ENCODE assay signal across 20 cellular contexts in the genomic region with DNA sequence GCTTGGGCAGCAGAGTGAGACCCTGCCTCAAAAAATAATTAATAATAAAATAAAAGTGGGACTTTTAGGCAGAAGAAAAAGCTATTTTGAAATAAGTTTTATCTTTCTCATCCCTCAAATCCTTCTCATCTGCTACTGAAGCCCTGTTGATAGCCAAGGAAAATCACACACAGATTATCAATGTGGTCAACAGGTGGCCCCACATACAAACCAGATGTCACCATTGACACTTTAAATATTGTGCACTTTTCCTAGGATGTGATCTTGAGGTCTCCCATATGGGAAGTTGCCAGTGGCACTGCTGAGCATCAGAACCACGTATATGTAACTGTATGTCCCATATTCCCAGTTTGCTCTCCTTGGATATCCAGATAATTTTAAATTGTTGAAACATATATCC.
"Had no signal": no experiment of that assay in that cellular context is flagged by ENCODE, and none has a peak within 500 bp of the region (broad histone marks: within the 10 kb centered on the region; RNA-seq: fewer than 3 reads in every experiment).

No MANE protein-coding gene starts in this region.

- ATAC-seq: gastrocnemius medialis; natural killer cell treated with Interleukin-12 subunit alpha and Interleukin-12 subunit beta and Interleukin-15 and Interleukin-18, amount 100 ng/mL, for 72 hours; pancreas; psoas muscle had no signal

- H3K4me1 ChIP-seq: esophagus squamous epithelium, gastrocnemius medialis, pancreas, psoas muscle, right atrium auricular region had no signal

- H3K9me3 Mint-ChIP-seq: activated T-cell treated with anti-CD3 and anti-CD28 coated beads, Interleukin-2, amount 50 U/mL, for 24 hours; activated T-helper 2 cell treated with anti-CD3 and anti-CD28 coated beads, Interferon-gamma antibody, Interleukin-2, Interleukin-4, amounts not matched to agents 10 μg/mL and 5 μg/mL and 100 μg/mL, durations not matched to agents 14 hours and 24 hours and 36 hours; memory B cell; natural killer cell treated with Interleukin-12 subunit alpha and Interleukin-12 subunit beta and Interleukin-15 and Interleukin-18, amount 100 ng/mL, for 72 hours; type B pancreatic cell had no signal

- H3K27ac ChIP-seq: coronary artery, esophagus squamous epithelium, gastrocnemius medialis, pancreas, psoas muscle, right atrium auricular region, thoracic aorta had no signal

- H3K27me3 ChIP-seq: esophagus squamous epithelium, gastrocnemius medialis, pancreas, right atrium auricular region had no signal

- H3K27ac Mint-ChIP-seq: activated naive CD8-positive, alpha-beta T cell; activated T-cell treated with anti-CD3 and anti-CD28 coated beads, Interleukin-2, amount 50 U/mL, for 24 hours; memory B cell; type B pancreatic cell had no signal

- H3K27me3 Mint-ChIP-seq: activated naive CD8-positive, alpha-beta T cell; activated T-cell treated with anti-CD3 and anti-CD28 coated beads, Interleukin-2, amount 50 U/mL, for 24 hours; natural killer cell treated with Interleukin-12 subunit alpha and Interleukin-12 subunit beta and Interleukin-15 and Interleukin-18, amount 100 ng/mL, for 72 hours; type B pancreatic cell had no signal

- H3K36me3 Mint-ChIP-seq: activated naive CD8-positive, alpha-beta T cell; memory B cell; natural killer cell treated with Interleukin-12 subunit alpha and Interleukin-12 subunit beta and Interleukin-15 and Interleukin-18, amount 100 ng/mL, for 72 hours had no signal

- H3K9me3 ChIP-seq: esophagus squamous epithelium, gastrocnemius medialis, pancreas, psoas muscle, right atrium auricular region, thoracic aorta had no signal

- H3K36me3 ChIP-seq: pancreas had no signal

- DNase-seq: activated CD4-positive, alpha-beta T cell treated with anti-CD3 and anti-CD28 coated beads for 1 hour; activated CD4-positive, alpha-beta T cell treated with anti-CD3 and anti-CD28 coated beads, Interleukin-2, amount 50 U/mL, for 1 hour; activated CD8-positive, alpha-beta memory T cell treated with anti-CD3 and anti-CD28 coated beads, Interleukin-2, amount 50 U/mL, for 4 hours; activated naive CD4-positive, alpha-beta T cell; activated T-cell treated with anti-CD3 and anti-CD28 coated beads, Interleukin-2, amount 50 U/mL, for 24 hours; cerebellar nuclear complex; esophagus squamous epithelium; gastrocnemius medialis; pancreas; psoas muscle; stimulated activated CD4-positive, alpha-beta T cell treated with anti-CD3 and anti-CD28 coated beads, Interleukin-4, amount 100 ng/mL, for 24 hours; stimulated activated naive CD4-positive, alpha-beta T cell treated with Interleukin-2 at 50 U/mL for 16 hours had no signal

- H3K4me3 Mint-ChIP-seq: activated naive CD8-positive, alpha-beta T cell; activated T-cell treated with anti-CD3 and anti-CD28 coated beads, Interleukin-2, amount 50 U/mL, for 24 hours; memory B cell; natural killer cell treated with Interleukin-12 subunit alpha and Interleukin-12 subunit beta and Interleukin-15 and Interleukin-18, amount 100 ng/mL, for 72 hours; type B pancreatic cell had no signal

- H3K4me3 ChIP-seq: coronary artery, esophagus squamous epithelium, gastrocnemius medialis, pancreas, psoas muscle, right atrium auricular region, thoracic aorta had no signal
